13 cellular contexts compared by ENCODE assay signal in genomic region chr14:95264271-95264973, GRCh38. TPM values are rescaled to one million over a fixed set of nuclear protein-coding genes. Genes with fewer than 3 reads are reported as not detected.
DNase-seq lines count a peak whose midpoint lies in the region; ATAC-seq, FAIRE-seq and TF ChIP-seq lines count a peak whose summit lies in the region.
"Had no signal": no experiment of that assay in that cellular context is flagged by ENCODE, and none has a peak within 500 bp of the region (broad histone marks: within the 10 kb centered on the region; RNA-seq: fewer than 3 reads in every experiment).

No MANE protein-coding gene starts in this region.

- H4K20me1 ChIP-seq in BLaER1 treated with 17β-estradiol and CSF1 and Interleukin-3, amounts not matched to agents 10 nM and 100 nM = peaks cover 0 to 4% (median 0%) of the 10 kb centered on the region in 11 experiments; a peak in 1 of 22 replicates
- H4K20me1 ChIP-seq in OCI-LY3 (ENCODE audit: insufficient read depth, low read length) = no peaks in the 10 kb centered on the region

- no peaks in the 10 kb centered on the region for H3K36me3 ChIP-seq in BLaER1 treated with 17β-estradiol and CSF1 and Interleukin-3, amounts not matched to agents 10 nM and 100 nM
- H3K36me3 ChIP-seq in OCI-LY3 (replicated peaks; ENCODE audit: low read depth, low read length) (no peaks in the 10 kb centered on the region), pancreas (no peaks in the 10 kb centered on the region), esophagus squamous epithelium (no peaks in the 10 kb centered on the region), tibial artery (no peaks in the 10 kb centered on the region)
- H3K36me3 ChIP-seq: neutrophil had no signal

- TF ChIP-seq POLR2A in esophagus squamous epithelium (IDR thresholded peaks at IDR 0.05) = no peak

- no peak for TF ChIP-seq CTCF in OCI-LY3 (IDR thresholded peaks at IDR 0.05; ENCODE audit: low read depth, low read length)
- TF ChIP-seq CTCF in coronary artery (IDR thresholded peaks at IDR 0.05) = no peak
- no peak for TF ChIP-seq CTCF in pancreas (IDR thresholded peaks at IDR 0.05)
- TF ChIP-seq CTCF in esophagus squamous epithelium (IDR thresholded peaks at IDR 0.05) = no peak
- no peak for TF ChIP-seq CTCF in tibial artery (IDR thresholded peaks at IDR 0.05)

- DNase-seq in coronary artery (ENCODE audit: low spot score) = peak; percentile 38
- no peak for DNase-seq in pancreas
- DNase-seq in esophagus squamous epithelium (lab: John Stamatoyannopoulos, UW) = no peak
- DNase-seq in NCI-H345 (lab: John Stamatoyannopoulos, UW) = no peak
- DNase-seq in tibial artery = no peak
- DNase-seq: activated CD4-positive, alpha-beta memory T cell treated with anti-CD3 and anti-CD28 coated beads for 36 hours; activated effector memory CD4-positive, alpha-beta T cell treated with Interleukin-2 at 50 U/mL for 16 hours; left ventricle myocardium superior had no signal

- peak overlapping the region in 5 of 11 experiments; percentile 3 to 76 (median 25); a peak in 5 of 22 replicates for H3K27ac ChIP-seq in BLaER1 treated with 17β-estradiol and CSF1 and Interleukin-3, amounts not matched to agents 10 nM and 100 nM
- 0 out of 2 replicates have a peak overlapping the region, but pooled peaks have one; percentile 71 for H3K27ac ChIP-seq in OCI-LY3 (ENCODE audit: low read length)
- H3K27ac ChIP-seq in coronary artery = no peak overlapping the region
- H3K27ac ChIP-seq in pancreas = peak overlapping the region; percentile 86 to 96 (median 94)
- H3K27ac ChIP-seq in esophagus squamous epithelium = peak overlapping the region in 2 of 4 donors; percentile 60 to 85
- no peak overlapping the region for H3K27ac ChIP-seq in tibial artery
- H3K27ac ChIP-seq: neutrophil had no signal

- WGBS in pancreas, 2 donors = 72 to 74% methylated on average over 10 of the region's 10 CpGs
- 82 to 84% methylated on average over 9 to 10 of the region's 10 CpGs for WGBS in esophagus squamous epithelium, 2 donors

- H3K4me2 ChIP-seq in BLaER1 treated with 17β-estradiol and CSF1 and Interleukin-3, amounts not matched to agents 10 nM and 100 nM = peak overlapping the region in 9 of 11 experiments; percentile 71 to 90 (median 79); a peak in 12 of 22 replicates
- peak overlapping the region; percentile 94 for H3K4me2 ChIP-seq in OCI-LY3 (ENCODE audit: low read length)

- H3K4me1 ChIP-seq in BLaER1 treated with 17β-estradiol and CSF1 and Interleukin-3, amounts not matched to agents 10 nM and 100 nM = peaks cover 27 to 49% (median 36%) of the 10 kb centered on the region in 10 experiments
- peaks cover 41% of the 10 kb centered on the region for H3K4me1 ChIP-seq in OCI-LY3 (ENCODE audit: low read length)
- peaks cover 53 to 71% (median 70%) of the 10 kb centered on the region in 3 donors for H3K4me1 ChIP-seq in pancreas
- peaks cover 3 to 66% (median 13%) of the 10 kb centered on the region in 3 donors for H3K4me1 ChIP-seq in esophagus squamous epithelium
- peaks cover 0 to 16% (median 7%) of the 10 kb centered on the region in 4 donors for H3K4me1 ChIP-seq in tibial artery

- ATAC-seq in pancreas = no peak
- no peak for ATAC-seq in HG03378 (IDR thresholded peaks at IDR 0.05; ENCODE audit: unreplicated experiment)
- ATAC-seq: left ventricle myocardium superior had no signal

- no peak overlapping the region for H2AFZ ChIP-seq in OCI-LY3 (ENCODE audit: low read depth, low read length)

- no peak overlapping the region for H3K9ac ChIP-seq in BLaER1 treated with 17β-estradiol and CSF1 and Interleukin-3, amounts not matched to agents 10 nM and 100 nM
- H3K9ac ChIP-seq in OCI-LY3 (ENCODE audit: low read length) = no peak overlapping the region

- H3K9me3 ChIP-seq in BLaER1 treated with 17β-estradiol and CSF1 and Interleukin-3, amounts not matched to agents 10 nM and 100 nM (replicated peaks in 1 of 11) = peaks cover 0 to 10% (median 0%) of the 10 kb centered on the region in 11 experiments; a peak in 5 of 22 replicates
- H3K9me3 ChIP-seq in OCI-LY3 (ENCODE audit: insufficient read depth, low read length) (no peaks in the 10 kb centered on the region), pancreas (no peaks in the 10 kb centered on the region), esophagus squamous epithelium (no peaks in the 10 kb centered on the region), tibial artery (no peaks in the 10 kb centered on the region)
- H3K9me3 ChIP-seq: neutrophil had no signal

- H3K79me2 ChIP-seq in OCI-LY3 (ENCODE audit: low read length) = no peaks in the 10 kb centered on the region

- intact Hi-C loops in pancreas (cut with DNase I) = no loop called here
- intact Hi-C loops in esophagus squamous epithelium (cut with DNase I) = no loop called here
- intact Hi-C loops in tibial artery (cut with DNase I; ENCODE audit: low total_unique reads) = no loop called here

- no peaks in the 10 kb centered on the region for H3K27me3 ChIP-seq in BLaER1 treated with 17β-estradiol and CSF1 and Interleukin-3, amounts not matched to agents 10 nM and 100 nM
- H3K27me3 ChIP-seq in OCI-LY3 (ENCODE audit: low read depth, low read length) (no peaks in the 10 kb centered on the region), pancreas (no peaks in the 10 kb centered on the region), esophagus squamous epithelium (no peaks in the 10 kb centered on the region), tibial artery (no peaks in the 10 kb centered on the region)
- H3K27me3 ChIP-seq: neutrophil had no signal

- H3K4me3 ChIP-seq in BLaER1 treated with 17β-estradiol and CSF1 and Interleukin-3, amounts not matched to agents 10 nM and 100 nM = no peak overlapping the region
- H3K4me3 ChIP-seq in OCI-LY3 (ENCODE audit: low read length) (no peak overlapping the region), coronary artery (no peak overlapping the region), pancreas (no peak overlapping the region), esophagus squamous epithelium (no peak overlapping the region), tibial artery (no peak overlapping the region)

- FAIRE-seq in pancreas (lab: Jason Lieb, UNC) = no peak
- FAIRE-seq: TTC549 had no signal

RNA-seq across cellular contexts. Expression of gene CLMN, which starts 55.3 kb away (rescaled TPM):
- total RNA-seq in pancreas (10 to 100 TPM; 50.0 to 78.1 (median 68.2) TPM), esophagus squamous epithelium (10 to 100 TPM in 1 of 4 donors, 1 to 10 TPM in 3; 3.3 to 14.1 (median 5.1) TPM)
- polyA plus RNA-seq in pancreas = 10 to 100 TPM; 17.4 to 21.3 TPM

Comparison
In these comparisons a context has a peak if more than half of its experiments do, and no peak if none do; other contexts are left out.
1. H3K27ac ChIP-seq: peak in OCI-LY3 (single experiment) and pancreas (4 of 4); none in coronary artery (0 of 2) and tibial artery (0 of 2).